1 cellular context compared by ENCODE assay signal in genomic region chr17:38897176-38897575, GRCh38.
TF ChIP-seq lines count a peak whose summit lies in the region.

No MANE protein-coding gene starts in this region.

TF ChIP-seq in IMR-90, 13 proteins besides CTCF, POLR2A, EP300 and RAD21 (continued from another document):
- TF ChIP-seq USF2 (IDR thresholded peaks at IDR 0.05; ENCODE audit: low read depth, low read length) (no peak), CEBPB (IDR thresholded peaks at IDR 0.05; ENCODE audit: low read depth, low read length) (no peak), MAZ (IDR thresholded peaks at IDR 0.05; ENCODE audit: borderline replicate concordance, low read depth, low read length) (no peak)
